ENCODE assay signal across 8 cellular contexts in genomic region chr3:122533931-122534334, GRCh38. TPM values are rescaled to one million over a fixed set of nuclear protein-coding genes. Genes with fewer than 3 reads are reported as not detected.
DNase-seq lines count a peak whose midpoint lies in the region; ATAC-seq, FAIRE-seq and TF ChIP-seq lines count a peak whose summit lies in the region.

No MANE protein-coding gene starts in this region.

- FAIRE-seq in GM12892 (lab: Jason Lieb, UNC): peak; percentile 95

- H3K9me3 ChIP-seq in HUES48 (ENCODE audit: control insufficient read depth, insufficient read depth, low read length) (no peaks in the 10 kb centered on the region), ovary (no peaks in the 10 kb centered on the region)

- H3K27me3 ChIP-seq in HUES48 (ENCODE audit: control insufficient read depth, insufficient read depth, low read length) (no peaks in the 10 kb centered on the region), ovary (no peaks in the 10 kb centered on the region)

- H3K36me3 Mint-ChIP-seq in activated T-cell treated with anti-CD3 and anti-CD28 coated beads, Interleukin-2, amount 50 U/mL, for 72 hours (ENCODE audit: insufficient read depth in 2 of 2): peaks cover 23 to 34% of the 10 kb centered on the region in 2 donors

- no peak for TF ChIP-seq POLR2A in GM12892 (IDR thresholded peaks at IDR 0.05; ENCODE audit: low read depth, low read length)
- no peak for TF ChIP-seq POLR2A in ovary (IDR thresholded peaks at IDR 0.05)

- no peaks in the 10 kb centered on the region for H3K36me3 ChIP-seq in HUES48 (ENCODE audit: control insufficient read depth, insufficient read depth, low read length)
- no peaks in the 10 kb centered on the region for H3K36me3 ChIP-seq in ovary

- H3K4me1 Mint-ChIP-seq in activated T-cell treated with anti-CD3 and anti-CD28 coated beads, Interleukin-2, amount 50 U/mL, for 72 hours (ENCODE audit: low read depth): peaks cover 45% of the 10 kb centered on the region

- no peak overlapping the region for H3K27ac Mint-ChIP-seq in activated T-cell treated with anti-CD3 and anti-CD28 coated beads, Interleukin-2, amount 50 U/mL, for 72 hours

- TF ChIP-seq CTCF in ovary (IDR thresholded peaks at IDR 0.05): no peak

- H3K4me3 ChIP-seq in HUES48 (ENCODE audit: low read depth, low read length) (no peak overlapping the region), ovary (no peak overlapping the region)

- TF ChIP-seq EP300 in ovary (IDR thresholded peaks at IDR 0.05): no peak

- intact Hi-C loops in ovary (cut with DNase I): no loop called here
- intact Hi-C loops in left ventricle myocardium superior (cut with micrococcal nuclease): no loop called here

- H3K4me3 Mint-ChIP-seq in activated T-cell treated with anti-CD3 and anti-CD28 coated beads, Interleukin-2, amount 50 U/mL, for 72 hours: peak overlapping the region; percentile 17 to 24

- DNase-seq in GM12892 (ENCODE audit: insufficient read length) (peak; percentile 42), myocyte (ENCODE audit: low read depth) (peak; percentile 43), NCI-H1092 treated with DMSO at 0.1 percent for 48 hours (lab: John Stamatoyannopoulos, UW) (no peak), ovary (no peak), left ventricle myocardium superior (no peak)
- peak; percentile 73 to 76 for DNase-seq in activated T-cell treated with anti-CD3 and anti-CD28 coated beads, Interleukin-2, amount 50 U/mL, for 72 hours

- H3K27ac ChIP-seq in HUES48 (ENCODE audit: low read depth, low read length) (peak overlapping the region; percentile 45), ovary (no peak overlapping the region)

- H3K9ac ChIP-seq in HUES48 (ENCODE audit: low read depth, low read length): no peak overlapping the region

- no peaks in the 10 kb centered on the region for H3K27me3 Mint-ChIP-seq in activated T-cell treated with anti-CD3 and anti-CD28 coated beads, Interleukin-2, amount 50 U/mL, for 72 hours (ENCODE audit: low read depth)

- WGBS in ovary, 3 donors: 71 to 94% (median 85%) methylated on average over 1 of the region's 1 CpG

- no peaks in the 10 kb centered on the region for H3K9me3 Mint-ChIP-seq in activated T-cell treated with anti-CD3 and anti-CD28 coated beads, Interleukin-2, amount 50 U/mL, for 72 hours

- ATAC-seq in GM21737 (IDR thresholded peaks at IDR 0.05; ENCODE audit: unreplicated experiment): peak; percentile 97
- ATAC-seq in activated T-cell treated with anti-CD3 and anti-CD28 coated beads, Interleukin-2, amount 50 U/mL, for 72 hours (replicated peaks in 1 of 2): peak; percentile 99 to 100
- no peak for ATAC-seq in left ventricle myocardium superior

- H3K4me1 ChIP-seq in HUES48 (ENCODE audit: control insufficient read depth, insufficient read depth, low read length): peaks cover 26% of the 10 kb centered on the region
- no peaks in the 10 kb centered on the region for H3K4me1 ChIP-seq in ovary (ENCODE audit: insufficient read depth)

RNA-seq across cellular contexts. Expression of gene KPNA1, which starts 19.2 kb away (rescaled TPM):
- polyA plus RNA-seq in GM12892 (2012; ENCODE audit: missing spikeins): 21.5 TPM
- total RNA-seq in activated T-cell treated with anti-CD3 and anti-CD28 coated beads, Interleukin-2, amount 50 U/mL, for 72 hours: 10 to 100 TPM; 54.3 to 69.9 TPM
- total RNA-seq in myocyte: 46.0 and 55.4 TPM in 2 replicates
- polyA plus RNA-seq in myocyte (2012): 36.7 TPM
- 10 to 100 TPM; 17.3 to 68.3 (median 50.5) TPM for total RNA-seq in ovary
- 10 to 100 TPM; 10.7 to 61.8 TPM for polyA plus RNA-seq in ovary
- total RNA-seq in left ventricle myocardium superior: 59.8 TPM

RNA-seq across cellular contexts. Expression of gene PARP9, which starts 30.2 kb away (rescaled TPM):
- polyA plus RNA-seq in GM12892 (2012; ENCODE audit: missing spikeins): 31.5 TPM
- 10 to 100 TPM; 28.8 to 38.1 TPM for total RNA-seq in activated T-cell treated with anti-CD3 and anti-CD28 coated beads, Interleukin-2, amount 50 U/mL, for 72 hours
- 20.3 and 28.6 TPM in 2 replicates for total RNA-seq in myocyte
- 9.3 TPM for polyA plus RNA-seq in myocyte (2012)
- 10 to 100 TPM; 15.6 to 30.1 (median 23.0) TPM for total RNA-seq in ovary
- polyA plus RNA-seq in ovary: 10 to 100 TPM; 14.4 to 46.2 TPM
- 11.8 TPM for total RNA-seq in left ventricle myocardium superior

RNA-seq across cellular contexts. Expression of gene DTX3L, which starts 30.2 kb away (rescaled TPM):
- polyA plus RNA-seq in GM12892 (2012; ENCODE audit: missing spikeins): 17.1 TPM
- 10 to 100 TPM; 43.9 to 51.4 TPM for total RNA-seq in activated T-cell treated with anti-CD3 and anti-CD28 coated beads, Interleukin-2, amount 50 U/mL, for 72 hours
- total RNA-seq in myocyte (17.3 and 19.6 TPM in 2 replicates), ovary (10 to 100 TPM; 11.0 to 34.0 (median 30.7) TPM), left ventricle myocardium superior (10.5 TPM)
- 4.0 TPM for polyA plus RNA-seq in myocyte (2012)
- polyA plus RNA-seq in ovary: 10 to 100 TPM in 1 of 2 donors, 1 to 10 TPM in 1; 9.8 to 23.3 TPM

RNA-seq across cellular contexts. Expression of gene PARP15, which starts 43.5 kb away (rescaled TPM):
- polyA plus RNA-seq in GM12892 (2012; ENCODE audit: missing spikeins): 36.6 TPM
- total RNA-seq in activated T-cell treated with anti-CD3 and anti-CD28 coated beads, Interleukin-2, amount 50 U/mL, for 72 hours: 10 to 100 TPM; 23.7 to 28.6 TPM
- total RNA-seq in myocyte (0.08 TPM in 1 of 2 replicates, not detected in the other), ovary (1 to 10 TPM in 1 of 7 donors, under 1 TPM in 6; 0.33 to 1.8 (median 0.46) TPM), left ventricle myocardium superior (0.52 TPM)
- not detected for polyA plus RNA-seq in myocyte (2012)
- 1 to 10 TPM in 1 of 2 donors, under 1 TPM in 1; 0.24 to 2.0 TPM for polyA plus RNA-seq in ovary

Comparison
In these comparisons a context has a peak if more than half of its experiments do, and no peak if none do; other contexts are left out.
1. DNase-seq: peak in GM12892 (single experiment), activated T-cell treated with anti-CD3 and anti-CD28 coated beads, Interleukin-2, amount 50 U/mL, for 72 hours (2 of 2) and myocyte (single experiment); none in NCI-H1092 treated with DMSO at 0.1 percent for 48 hours (single experiment), ovary (0 of 5) and left ventricle myocardium superior (single experiment).